In genomic region chr2:158478237-158478636, GRCh38 we compare ENCODE assay signal across 30 cellular contexts. TPM values are rescaled to one million over a fixed set of nuclear protein-coding genes. Genes with fewer than 3 reads are reported as not detected.
DNase-seq lines count a peak whose midpoint lies in the region; ATAC-seq, FAIRE-seq and TF ChIP-seq lines count a peak whose summit lies in the region.
"Had no signal": no experiment of that assay in that cellular context is flagged by ENCODE, and none has a peak within 500 bp of the region (broad histone marks: within the 10 kb centered on the region; RNA-seq: fewer than 3 reads in every experiment).

No MANE protein-coding gene starts in this region.

- H3K4me1 Mint-ChIP-seq in activated naive CD8-positive, alpha-beta T cell treated with anti-CD3 and anti-CD28 coated beads, Interleukin-2, amount 50 U/mL, for 24 hours: peaks cover 19% of the 10 kb centered on the region
- H3K4me1 Mint-ChIP-seq in activated naive CD8-positive, alpha-beta T cell treated with anti-CD3 and anti-CD28 coated beads for 36 hours: peaks cover 19% of the 10 kb centered on the region
- peaks cover 19% of the 10 kb centered on the region for H3K4me1 Mint-ChIP-seq in astrocyte (ENCODE audit: low read depth, unreplicated experiment)

- no peak for TF ChIP-seq CTCF in astrocyte (IDR thresholded peaks at IDR 0.05; ENCODE audit: insufficient read depth, low read depth, low read length)
- TF ChIP-seq CTCF in gastroesophageal sphincter (IDR thresholded peaks at IDR 0.05): no peak
- TF ChIP-seq CTCF in thoracic aorta (IDR thresholded peaks at IDR 0.05): no peak
- no peak for TF ChIP-seq CTCF in coronary artery (IDR thresholded peaks at IDR 0.05)

- no peak overlapping the region for H2AFZ ChIP-seq in astrocyte (ENCODE audit: low read depth, low read length)

- TF ChIP-seq EP300 in gastroesophageal sphincter (IDR thresholded peaks at IDR 0.05): no peak

- peaks cover 1% of the 10 kb centered on the region for H3K36me3 Mint-ChIP-seq in activated naive CD8-positive, alpha-beta T cell treated with anti-CD3 and anti-CD28 coated beads, Interleukin-2, amount 50 U/mL, for 24 hours (ENCODE audit: low read depth)
- H3K36me3 Mint-ChIP-seq in activated naive CD8-positive, alpha-beta T cell treated with anti-CD3 and anti-CD28 coated beads for 36 hours: peaks cover 8% of the 10 kb centered on the region
- peaks cover 4% of the 10 kb centered on the region for H3K36me3 Mint-ChIP-seq in astrocyte (ENCODE audit: low read depth, unreplicated experiment)

- peak; percentile 66 for FAIRE-seq in astrocyte (lab: Jason Lieb, UNC)
- FAIRE-seq: A204.1, H1, urothelium cell line had no signal

- no peak for ATAC-seq in activated naive CD8-positive, alpha-beta T cell treated with anti-CD3 and anti-CD28 coated beads, Interleukin-2, amount 50 U/mL, for 24 hours
- ATAC-seq in gastroesophageal sphincter (no peak), thoracic aorta (ENCODE audit: insufficient number of reproducible peaks, low FRiP score, low read depth) (no peak)
- ATAC-seq: activated CD4-positive, CD25-positive, alpha-beta regulatory T cell treated with anti-CD3 and anti-CD28 coated beads, Interleukin-2, amount 50 U/mL, for 24 hours; esophagus mucosa; left lobe of liver; right cardiac atrium; stimulated activated naive CD8-positive, alpha-beta T cell treated with anti-CD3 and anti-CD28 coated beads, Interleukin-15, Interleukin-2, amounts not matched to agents 100 U/mL and 50 U/mL, for 24 hours had no signal

- H3K9me3 ChIP-seq in astrocyte (ENCODE audit: insufficient read depth, low read depth, low read length): no peaks in the 10 kb centered on the region
- H3K9me3 ChIP-seq in gastroesophageal sphincter: peaks cover 0 to under 1% (median 0%) of the 10 kb centered on the region in 3 donors
- H3K9me3 ChIP-seq in thoracic aorta: no peaks in the 10 kb centered on the region

- H3K4me1 ChIP-seq in astrocyte (ENCODE audit: insufficient read depth, low read length) (peaks cover 5% of the 10 kb centered on the region), gastroesophageal sphincter (peaks cover 9 to 47% (median 10%) of the 10 kb centered on the region in 3 donors), thoracic aorta (ENCODE audit: control insufficient read depth in 1 of 2, low read depth in 2 of 2) (peaks cover 5 to 19% of the 10 kb centered on the region in 2 donors)

- H3K27ac ChIP-seq in astrocyte (ENCODE audit: low read depth, low read length) (no peak overlapping the region), gastroesophageal sphincter (peak overlapping the region in 3 of 4 donors; percentile 31 to 51 (median 44)), thoracic aorta (peak overlapping the region in 1 of 2 donors; percentile 15), coronary artery (no peak overlapping the region)
- H3K27ac ChIP-seq: HL-60, KMS-11 had no signal

- H3K27me3 Mint-ChIP-seq in activated naive CD8-positive, alpha-beta T cell treated with anti-CD3 and anti-CD28 coated beads, Interleukin-2, amount 50 U/mL, for 24 hours: no peaks in the 10 kb centered on the region
- no peaks in the 10 kb centered on the region for H3K27me3 Mint-ChIP-seq in activated naive CD8-positive, alpha-beta T cell treated with anti-CD3 and anti-CD28 coated beads for 36 hours
- no peaks in the 10 kb centered on the region for H3K27me3 Mint-ChIP-seq in astrocyte (ENCODE audit: low read depth, unreplicated experiment)
- H3K27me3 Mint-ChIP-seq: activated naive CD8-positive, alpha-beta T cell treated with anti-CD3 and anti-CD28 coated beads, Interleukin-2, amount 10 ng/mL, durations not matched to agents 7 days and 5 days; CD8-positive, alpha-beta memory T cell had no signal

- no peaks in the 10 kb centered on the region for H3K9me3 Mint-ChIP-seq in activated naive CD8-positive, alpha-beta T cell treated with anti-CD3 and anti-CD28 coated beads, Interleukin-2, amount 50 U/mL, for 24 hours
- no peaks in the 10 kb centered on the region for H3K9me3 Mint-ChIP-seq in activated naive CD8-positive, alpha-beta T cell treated with anti-CD3 and anti-CD28 coated beads for 36 hours
- H3K9me3 Mint-ChIP-seq in astrocyte (ENCODE audit: unreplicated experiment): no peaks in the 10 kb centered on the region
- H3K9me3 Mint-ChIP-seq: activated naive CD8-positive, alpha-beta T cell treated with anti-CD3 and anti-CD28 coated beads, Interleukin-2, amount 10 ng/mL, durations not matched to agents 7 days and 5 days; CD8-positive, alpha-beta memory T cell; HFFc6 had no signal

- H3K4me3 Mint-ChIP-seq in activated naive CD8-positive, alpha-beta T cell treated with anti-CD3 and anti-CD28 coated beads, Interleukin-2, amount 50 U/mL, for 24 hours: no peak overlapping the region
- H3K4me3 Mint-ChIP-seq in activated naive CD8-positive, alpha-beta T cell treated with anti-CD3 and anti-CD28 coated beads for 36 hours: no peak overlapping the region
- no peak overlapping the region for H3K4me3 Mint-ChIP-seq in astrocyte (ENCODE audit: unreplicated experiment)
- H3K4me3 Mint-ChIP-seq: endodermal cell, HFFc6 had no signal

- H4K20me1 ChIP-seq in astrocyte (ENCODE audit: insufficient read depth, low read length): no peaks in the 10 kb centered on the region

- H3K36me3 ChIP-seq in astrocyte (ENCODE audit: insufficient read depth, low read length) (peaks cover 3% of the 10 kb centered on the region), gastroesophageal sphincter (no peaks in the 10 kb centered on the region), thoracic aorta (no peaks in the 10 kb centered on the region)

- TF ChIP-seq POLR2A in gastroesophageal sphincter (IDR thresholded peaks at IDR 0.05): no peak

- no peak overlapping the region for H3K4me3 ChIP-seq in astrocyte (ENCODE audit: insufficient read depth, low read depth, low read length)
- H3K4me3 ChIP-seq in gastroesophageal sphincter: no peak overlapping the region
- H3K4me3 ChIP-seq in thoracic aorta: peak overlapping the region; percentile 24
- H3K4me3 ChIP-seq in coronary artery: no peak overlapping the region

- H3K9ac ChIP-seq in astrocyte (ENCODE audit: low read length): no peak overlapping the region
- H3K9ac ChIP-seq: KMS-11 had no signal

- H3K27ac Mint-ChIP-seq in activated naive CD8-positive, alpha-beta T cell treated with anti-CD3 and anti-CD28 coated beads, Interleukin-2, amount 50 U/mL, for 24 hours: peak overlapping the region; percentile 44
- H3K27ac Mint-ChIP-seq in activated naive CD8-positive, alpha-beta T cell treated with anti-CD3 and anti-CD28 coated beads for 36 hours: no peak overlapping the region
- H3K27ac Mint-ChIP-seq in astrocyte (ENCODE audit: unreplicated experiment): no peak overlapping the region
- H3K27ac Mint-ChIP-seq: activated naive CD8-positive, alpha-beta T cell treated with anti-CD3 and anti-CD28 coated beads, Interleukin-2, amount 10 ng/mL, durations not matched to agents 7 days and 5 days; endodermal cell; HFFc6 had no signal

- DNase-seq in activated naive CD8-positive, alpha-beta T cell treated with anti-CD3 and anti-CD28 coated beads, Interleukin-2, amount 50 U/mL, for 24 hours: no peak
- no peak for DNase-seq in activated naive CD8-positive, alpha-beta T cell treated with anti-CD3 and anti-CD28 coated beads for 36 hours
- DNase-seq in astrocyte (ENCODE audit: low read depth) (no peak), thoracic aorta (ENCODE audit: low spot score) (no peak), HK-2 (ENCODE audit: unreplicated experiment) (no peak), coronary artery (ENCODE audit: low spot score) (no peak), iPS-NIHi7 (ENCODE audit: extremely low spot score) (no peak)
- DNase-seq: activated CD4-positive, alpha-beta T cell treated with anti-CD3 and anti-CD28 coated beads, Interleukin-2, amount 50 U/mL, for 48 hours; activated effector memory CD4-positive, alpha-beta T cell treated with Interleukin-2 at 50 U/mL for 16 hours; activated naive CD8-positive, alpha-beta T cell treated with anti-CD3 and anti-CD28 coated beads, Interleukin-2, amount 10 ng/mL, durations not matched to agents 7 days and 5 days; caudate nucleus; CD8-positive, alpha-beta memory T cell; endodermal cell; HFFc6; MM.1S; NCI-H2029; NCI-H524; right cardiac atrium; stimulated activated CD4-positive, alpha-beta T cell treated with anti-CD3 and anti-CD28 coated beads, Interleukin-1b, Interleukin-23, amount 100 ng/mL, for 48 hours; stimulated activated naive CD8-positive, alpha-beta T cell treated with anti-CD3 and anti-CD28 coated beads, Interleukin-15, Interleukin-2, amounts not matched to agents 100 U/mL and 50 U/mL, for 24 hours; T-helper 2 cell had no signal

- H3K27me3 ChIP-seq in astrocyte (ENCODE audit: insufficient read depth, low read length) (no peaks in the 10 kb centered on the region), gastroesophageal sphincter (no peaks in the 10 kb centered on the region), thoracic aorta (replicated peaks; ENCODE audit: insufficient read depth) (no peaks in the 10 kb centered on the region)

- no peak overlapping the region for H3K4me2 ChIP-seq in astrocyte (ENCODE audit: low read length)
- H3K4me2 ChIP-seq: KMS-11 had no signal

- 17 to 28% methylated on average over 6 of the region's 6 CpGs for WGBS in gastroesophageal sphincter (ENCODE audit: low coverage in 1 of 2), 2 donors

- H3K79me2 ChIP-seq in astrocyte (ENCODE audit: insufficient read depth, low read length): peaks cover 12% of the 10 kb centered on the region

RNA-seq across cellular contexts. Expression of gene PKP4, which starts 21.5 kb away (rescaled TPM):
- total RNA-seq in activated naive CD8-positive, alpha-beta T cell treated with anti-CD3 and anti-CD28 coated beads for 36 hours: 10 to 100 TPM; 35.3 to 38.2 TPM
- total RNA-seq in astrocyte (34.0 and 38.4 TPM in 2 replicates), gastroesophageal sphincter (100 to 1,000 TPM in 2 of 4 donors, 10 to 100 TPM in 2; 58.2 to 115 (median 89.9) TPM), thoracic aorta (10 to 100 TPM; 28.0 to 49.1 TPM)

RNA-seq across cellular contexts. Expression of gene CCDC148, which starts 21.7 kb away (rescaled TPM):
- total RNA-seq in activated naive CD8-positive, alpha-beta T cell treated with anti-CD3 and anti-CD28 coated beads for 36 hours: not detected
- total RNA-seq in astrocyte (1.4 and 2.4 TPM in 2 replicates), gastroesophageal sphincter (1 to 10 TPM in 2 of 4 donors, under 1 TPM in 2; 0.78 to 1.6 (median 1.1) TPM), thoracic aorta (under 1 TPM in 1 of 2 donors, not detected in 1; 0.71 TPM)
- total RNA-seq: activated naive CD8-positive, alpha-beta T cell treated with anti-CD3 and anti-CD28 coated beads, Interleukin-2, amount 10 ng/mL, durations not matched to agents 7 days and 5 days had no signal

Comparison
In these comparisons a context has a peak if more than half of its experiments do, and no peak if none do; other contexts are left out.
1. H3K27ac ChIP-seq: peak in gastroesophageal sphincter (3 of 4); none in astrocyte (single experiment) and coronary artery (0 of 2).